ENCODE assay signal across 12 cellular contexts in the genomic region with DNA sequence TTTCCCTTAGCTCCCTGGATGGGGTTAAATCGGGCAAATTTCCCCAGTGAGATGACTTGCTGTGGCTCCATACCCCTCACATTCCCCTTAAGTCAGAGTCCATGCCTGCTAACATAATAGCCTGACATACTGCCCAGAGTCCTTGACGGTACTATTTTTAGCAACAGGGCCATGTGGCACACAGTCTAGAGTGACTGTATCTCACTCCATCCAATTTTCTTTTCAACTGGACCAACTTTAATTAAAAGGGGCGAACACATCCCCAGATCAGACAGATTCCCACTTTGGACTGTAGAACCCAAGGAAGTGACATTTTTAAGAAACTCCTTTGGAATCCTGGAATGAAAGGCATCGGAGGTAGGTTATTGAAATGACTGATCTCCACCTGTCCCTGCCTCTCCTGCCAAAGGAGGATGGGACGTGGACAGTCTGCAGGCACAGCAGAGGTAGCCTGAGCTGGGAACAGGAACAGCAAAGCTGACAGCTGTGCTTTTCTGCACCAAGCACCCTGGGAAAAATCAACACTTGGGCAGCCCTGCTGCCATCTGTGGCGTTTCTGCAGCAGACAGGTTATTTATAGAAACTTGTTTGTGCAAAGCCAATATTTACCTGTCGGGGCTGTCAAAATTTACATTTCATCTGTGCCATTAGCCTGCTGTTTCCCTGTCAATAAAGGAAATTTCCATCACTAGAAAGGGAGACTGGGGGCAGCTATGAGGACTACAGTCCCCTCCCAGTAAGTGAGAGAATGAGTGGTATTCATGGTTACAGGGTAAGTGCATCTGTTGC.
DNase-seq lines count a peak whose midpoint lies in the region; ATAC-seq, FAIRE-seq and TF ChIP-seq lines count a peak whose summit lies in the region.
"Had no signal": no experiment of that assay in that cellular context is flagged by ENCODE, and none has a peak within 500 bp of the region (broad histone marks: within the 10 kb centered on the region; RNA-seq: fewer than 3 reads in every experiment).

No MANE protein-coding gene starts in this region.

- H3K4me3 ChIP-seq in HepG2 (replicated peaks in 1 of 3; ENCODE audit: insufficient read depth in 1 of 3, low read depth in 2 of 3, low read length in 3 of 3): no peak overlapping the region; a peak in 1 of 6 replicates

- CTCF ChIA-PET in HepG2 (lab: Yijun Ruan, JAX; ENCODE audit: low intra/inter-chr PET ratio, low total read pairs): no interaction called here

- H3K9me3 ChIP-seq in HepG2 (ENCODE audit: low read length): no peaks in the 10 kb centered on the region

- intact Hi-C loops in HepG2 (cut with micrococcal nuclease; ENCODE audit: unreplicated experiment): loop anchor here (1.0 kb wide), 1 partner anchor 25 kb away; no protein-coding TSS in a partner anchor

- ATAC-seq in HepG2 (peak; percentile 84), HG02623 (IDR thresholded peaks at IDR 0.05; ENCODE audit: unreplicated experiment) (no peak), GM18517 (IDR thresholded peaks at IDR 0.05; ENCODE audit: unreplicated experiment) (no peak)
- ATAC-seq: stimulated activated naive CD8-positive, alpha-beta T cell treated with anti-CD3 and anti-CD28 coated beads, Interleukin-15, Interleukin-2, amounts not matched to agents 100 U/mL and 50 U/mL, for 24 hours had no signal

- peaks cover 93% of the 10 kb centered on the region for H3K4me1 ChIP-seq in HepG2 (ENCODE audit: insufficient read depth, low read length)

- POLR2A ChIA-PET in HepG2 (lab: Yijun Ruan, JAX): no interaction called here

- H3K79me2 ChIP-seq in HepG2 (ENCODE audit: insufficient read depth, low read length): no peaks in the 10 kb centered on the region

- no peaks in the 10 kb centered on the region for H4K20me1 ChIP-seq in HepG2 (ENCODE audit: insufficient read depth, low read length)

- no peak for TF ChIP-seq RAD21 in HepG2 (CRISPR knock-in tag; IDR thresholded peaks at IDR 0.05)

- WGBS in HepG2 (ENCODE audit: low lambda C conversion rate): 20% methylated on average over 7 of the region's 7 CpGs

- H3K9ac ChIP-seq in HepG2 (ENCODE audit: insufficient read depth, low read depth, low read length): peak overlapping the region; percentile 53

- peak overlapping the region; percentile 62 for H3K27ac ChIP-seq in HepG2 (ENCODE audit: extremely low read length, insufficient read depth, low read length)

- TF ChIP-seq POLR2A in HepG2 (IDR thresholded peaks at IDR 0.05; ENCODE audit: insufficient read depth in 1 of 2, low read depth in 2 of 2, low read length in 2 of 2): no peak

- peak; percentile 32 for TF ChIP-seq CTCF in HepG2 (CRISPR knock-in tag; IDR thresholded peaks at IDR 0.05)

- no TSS peak for BruUV-seq in HepG2 (replicated peaks; lab: Mats Ljungman, UMichigan)

- peak overlapping the region; percentile 63 for H3K4me2 ChIP-seq in HepG2 (ENCODE audit: low read depth, low read length)

- no peak overlapping the region for H2AFZ ChIP-seq in HepG2 (ENCODE audit: low read length)

- TF ChIP-seq EP300 in HepG2 (IDR thresholded peaks at IDR 0.05; ENCODE audit: low read depth in 2 of 2, low read length in 2 of 2): peak; percentile 45 to 97; a peak in 2 of 4 replicates
- TF ChIP-seq EP300 in HepG2 (CRISPR knock-in tag; IDR thresholded peaks at IDR 0.05; ENCODE audit: borderline replicate concordance): peak; percentile 70; the same call in 1 of the 2 replicates

- peak; percentile 51 for FAIRE-seq in HepG2 (lab: Jason Lieb, UNC)

- H3K27me3 ChIP-seq in HepG2 (ENCODE audit: control insufficient read depth in 1 of 2, insufficient read depth in 2 of 2, low read length in 2 of 2): 0 out of 5 replicates have a peak, but pooled peaks cover 0 to 4% of the 10 kb centered on the region in 2 experiments

- H3K36me3 ChIP-seq in HepG2 (replicated peaks in 1 of 2; ENCODE audit: control insufficient read depth in 1 of 2, insufficient read depth in 2 of 2, low read length in 2 of 2): no peaks in the 10 kb centered on the region

- in situ Hi-C loops in HepG2 (cut with HindIII; ENCODE audit: extremely low pct_ligation_motif_present, low pct_unique_long_range_greater_than_20kb): no loop called here

- peak; percentile 99 for DNase-seq in DMS153 treated with DMSO at 0.1 percent for 48 hours (lab: John Stamatoyannopoulos, UW; ENCODE audit: unreplicated experiment)
- peak; percentile 91 for DNase-seq in NCI-H1694 treated with DMSO at 0.1 percent for 48 hours (lab: John Stamatoyannopoulos, UW)
- DNase-seq in SHP77 treated with DMSO at 0.1 percent for 48 hours (lab: John Stamatoyannopoulos, UW): peak; percentile 99
- peak; percentile 86 for DNase-seq in HepG2 (ENCODE audit: low spot score)
- DNase-seq in germinal center (ENCODE audit: low spot score): no peak
- DNase-seq in stimulated activated CD8-positive, alpha-beta memory T cell treated with anti-CD3 and anti-CD28 coated beads, Interleukin-4, amount 100 ng/mL, for 48 hours: no peak
- DNase-seq: activated CD4-positive, alpha-beta T cell treated with anti-CD3 and anti-CD28 coated beads, Interleukin-2, amount 10 ng/mL, durations not matched to agents 24 days and 14 days; activated naive CD4-positive, alpha-beta T cell treated with Interleukin-2 at 50 U/mL for 16 hours; head of caudate nucleus; stimulated activated naive CD8-positive, alpha-beta T cell treated with anti-CD3 and anti-CD28 coated beads, Interleukin-15, Interleukin-2, amounts not matched to agents 100 U/mL and 50 U/mL, for 24 hours had no signal

TF ChIP-seq in HepG2, 621 proteins besides CTCF, POLR2A, EP300 and RAD21 (continues in another document):
- TF ChIP-seq DMAP1 (CRISPR knock-in tag; IDR thresholded peaks at IDR 0.05) (0 out of 2 replicates have a peak, but pooled peaks have one; percentile 45), ATF1 (CRISPR knock-in tag; IDR thresholded peaks at IDR 0.05) (peak; percentile 32; the same call in 1 of the 2 replicates), SALL1 (CRISPR knock-in tag; IDR thresholded peaks at IDR 0.05) (peak; percentile 88), RXRB (CRISPR knock-in tag; IDR thresholded peaks at IDR 0.05; ENCODE audit: borderline replicate concordance) (peak; percentile 94), ZNF451 (CRISPR knock-in tag; IDR thresholded peaks at IDR 0.05) (no peak), ESRRA (CRISPR knock-in tag; IDR thresholded peaks at IDR 0.05; ENCODE audit: low read depth) (0 out of 2 replicates have a peak, but pooled peaks have one; percentile 33), TOE1 (CRISPR knock-in tag; IDR thresholded peaks at IDR 0.05) (0 out of 2 replicates have a peak, but pooled peaks have one; percentile 60), SPEN (CRISPR knock-in tag; IDR thresholded peaks at IDR 0.05; ENCODE audit: low read depth) (peak; percentile 51; the same call in 1 of the 2 replicates), ZNF430 (CRISPR knock-in tag; IDR thresholded peaks at IDR 0.05) (peak; percentile 59; the same call in 1 of the 2 replicates), ZC3H4 (CRISPR knock-in tag; IDR thresholded peaks at IDR 0.05; ENCODE audit: borderline replicate concordance) (no peak), ZNF772 (CRISPR knock-in tag; IDR thresholded peaks at IDR 0.05) (peak; percentile 48; the same call in 1 of the 2 replicates), GATAD2A (CRISPR knock-in tag; IDR thresholded peaks at IDR 0.05) (peak; percentile 94), ZNF441 (CRISPR knock-in tag; IDR thresholded peaks at IDR 0.05; ENCODE audit: borderline replicate concordance) (no peak), ZBTB7B (CRISPR knock-in tag; IDR thresholded peaks at IDR 0.05) (peak; percentile 85), ZNF567 (CRISPR knock-in tag; IDR thresholded peaks at IDR 0.05; ENCODE audit: borderline replicate concordance) (no peak), ZNF12 (CRISPR knock-in tag; IDR thresholded peaks at IDR 0.05) (peak; percentile 9; the same call in 1 of the 2 replicates), ZNF160 (CRISPR knock-in tag; IDR thresholded peaks at IDR 0.05) (no peak), TGIF2 (CRISPR knock-in tag; IDR thresholded peaks at IDR 0.05) (0 out of 2 replicates have a peak, but pooled peaks have one; percentile 63), ZNF644 (CRISPR knock-in tag; IDR thresholded peaks at IDR 0.05; ENCODE audit: low read depth) (0 out of 2 replicates have a peak, but pooled peaks have one; percentile 66), SMARCE1 (IDR thresholded peaks at IDR 0.05; ENCODE audit: borderline replicate concordance) (no peak), RORA (CRISPR knock-in tag; IDR thresholded peaks at IDR 0.05) (no peak)
- TF ChIP-seq, protein P1, sequence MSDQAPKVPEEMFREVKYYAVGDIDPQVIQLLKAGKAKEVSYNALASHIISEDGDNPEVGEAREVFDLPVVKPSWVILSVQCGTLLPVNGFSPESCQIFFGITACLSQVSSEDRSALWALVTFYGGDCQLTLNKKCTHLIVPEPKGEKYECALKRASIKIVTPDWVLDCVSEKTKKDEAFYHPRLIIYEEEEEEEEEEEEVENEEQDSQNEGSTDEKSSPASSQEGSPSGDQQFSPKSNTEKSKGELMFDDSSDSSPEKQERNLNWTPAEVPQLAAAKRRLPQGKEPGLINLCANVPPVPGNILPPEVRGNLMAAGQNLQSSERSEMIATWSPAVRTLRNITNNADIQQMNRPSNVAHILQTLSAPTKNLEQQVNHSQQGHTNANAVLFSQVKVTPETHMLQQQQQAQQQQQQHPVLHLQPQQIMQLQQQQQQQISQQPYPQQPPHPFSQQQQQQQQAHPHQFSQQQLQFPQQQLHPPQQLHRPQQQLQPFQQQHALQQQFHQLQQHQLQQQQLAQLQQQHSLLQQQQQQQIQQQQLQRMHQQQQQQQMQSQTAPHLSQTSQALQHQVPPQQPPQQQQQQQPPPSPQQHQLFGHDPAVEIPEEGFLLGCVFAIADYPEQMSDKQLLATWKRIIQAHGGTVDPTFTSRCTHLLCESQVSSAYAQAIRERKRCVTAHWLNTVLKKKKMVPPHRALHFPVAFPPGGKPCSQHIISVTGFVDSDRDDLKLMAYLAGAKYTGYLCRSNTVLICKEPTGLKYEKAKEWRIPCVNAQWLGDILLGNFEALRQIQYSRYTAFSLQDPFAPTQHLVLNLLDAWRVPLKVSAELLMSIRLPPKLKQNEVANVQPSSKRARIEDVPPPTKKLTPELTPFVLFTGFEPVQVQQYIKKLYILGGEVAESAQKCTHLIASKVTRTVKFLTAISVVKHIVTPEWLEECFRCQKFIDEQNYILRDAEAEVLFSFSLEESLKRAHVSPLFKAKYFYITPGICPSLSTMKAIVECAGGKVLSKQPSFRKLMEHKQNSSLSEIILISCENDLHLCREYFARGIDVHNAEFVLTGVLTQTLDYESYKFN (CRISPR knock-in tag; conservative IDR thresholded peaks at IDR 0.05): peak; percentile 94

Comparison
In these comparisons a context has a peak if more than half of its experiments do, and no peak if none do; other contexts are left out.
1. DNase-seq: peak in DMS153 treated with DMSO at 0.1 percent for 48 hours (single experiment), NCI-H1694 treated with DMSO at 0.1 percent for 48 hours (single experiment), SHP77 treated with DMSO at 0.1 percent for 48 hours (single experiment) and HepG2 (single experiment); none in germinal center (single experiment) and stimulated activated CD8-positive, alpha-beta memory T cell treated with anti-CD3 and anti-CD28 coated beads, Interleukin-4, amount 100 ng/mL, for 48 hours (single experiment).